In the genomic region with DNA sequence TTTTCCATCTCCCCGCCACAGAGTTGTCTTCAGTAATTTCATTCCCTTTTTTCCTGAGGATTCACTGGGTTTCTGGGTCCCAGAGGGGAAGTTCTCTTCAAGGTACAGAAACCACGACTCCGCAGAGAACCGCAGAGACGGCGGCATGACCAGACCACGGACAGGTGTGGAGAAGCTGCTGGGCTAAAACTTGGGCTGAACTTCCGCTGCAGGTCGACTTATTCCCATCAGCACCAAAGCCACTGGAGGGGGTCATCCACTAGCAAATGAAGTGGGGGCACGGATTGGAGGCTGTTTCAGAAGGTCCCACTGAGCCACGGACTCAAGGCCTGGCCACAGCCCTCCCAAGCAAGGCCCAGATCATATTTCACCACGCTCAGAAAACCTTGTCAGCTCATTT, we compare ENCODE assay signal across 7 cellular contexts. TPM values are rescaled to one million over a fixed set of nuclear protein-coding genes. Genes with fewer than 3 reads are reported as not detected.
"Had no signal": no experiment of that assay in that cellular context is flagged by ENCODE, and none has a peak within 500 bp of the region (broad histone marks: within the 10 kb centered on the region; RNA-seq: fewer than 3 reads in every experiment).

No MANE protein-coding gene starts in this region.

RNA-seq across cellular contexts. Expression of a gene that starts 3.0 kb away (rescaled TPM):
- total RNA-seq: LHCN-M2, MCF 10A, OCI-LY7, PC-9, Peyer's patch, Right ventricle myocardium superior, T-cell had no signal
